Comparison of ENCODE assay signal across 16 cellular contexts in genomic region chr11:28919194-28919593, GRCh38.
DNase-seq lines count a peak whose midpoint lies in the region; ATAC-seq, FAIRE-seq and TF ChIP-seq lines count a peak whose summit lies in the region.
"Had no signal": no experiment of that assay in that cellular context is flagged by ENCODE, and none has a peak within 500 bp of the region (broad histone marks: within the 10 kb centered on the region; RNA-seq: fewer than 3 reads in every experiment).

No MANE protein-coding gene starts in this region.

- H3K79me2 ChIP-seq in GM23338 (replicated peaks; ENCODE audit: insufficient read depth) (no peaks in the 10 kb centered on the region), osteoblast (ENCODE audit: insufficient read depth, low read length) (no peaks in the 10 kb centered on the region)

- no peaks in the 10 kb centered on the region for H3K36me3 Mint-ChIP-seq in GM23338 (ENCODE audit: low read depth)
- H3K36me3 Mint-ChIP-seq in CD4-positive, alpha-beta T cell (ENCODE audit: low read depth): no peaks in the 10 kb centered on the region
- H3K36me3 Mint-ChIP-seq: CD8-positive, alpha-beta T cell had no signal

- H3K9me3 ChIP-seq in MG63 (no peaks in the 10 kb centered on the region; the same call in 1 of the 2 replicates), osteoblast (ENCODE audit: low read depth, low read length) (no peaks in the 10 kb centered on the region)
- no peaks in the 10 kb centered on the region for H3K9me3 ChIP-seq in CD4-positive, alpha-beta T cell (ENCODE audit: control insufficient read depth, low read length)

- TF ChIP-seq CTCF in GM23338 (conservative IDR thresholded peaks at IDR 0.05; ENCODE audit: low read depth in 2 of 2) (no peak), bronchial epithelial cell (IDR thresholded peaks at IDR 0.05; ENCODE audit: insufficient read depth, low read length, severe bottlenecking) (no peak), osteoblast (IDR thresholded peaks at IDR 0.05; ENCODE audit: extremely low read depth, low read depth, low read length) (no peak)
- TF ChIP-seq CTCF in CD4-positive, alpha-beta T cell (IDR thresholded peaks at IDR 0.05): no peak

- H3K4me3 ChIP-seq in GM23338 (no peak overlapping the region), MG63 (no peak overlapping the region), bronchial epithelial cell (ENCODE audit: low read depth, low read length) (no peak overlapping the region), osteoblast (ENCODE audit: insufficient read depth, low read length) (no peak overlapping the region)

- H3K36me3 ChIP-seq in GM23338 (ENCODE audit: insufficient read depth): no peaks in the 10 kb centered on the region
- no peaks in the 10 kb centered on the region; the same call in 1 of the 2 replicates for H3K36me3 ChIP-seq in MG63
- no peaks in the 10 kb centered on the region for H3K36me3 ChIP-seq in bronchial epithelial cell (ENCODE audit: control insufficient read depth, insufficient read depth, low read length)
- H3K36me3 ChIP-seq in osteoblast (ENCODE audit: insufficient read depth, low read length): no peaks in the 10 kb centered on the region

- H3K27ac Mint-ChIP-seq in GM23338: no peak overlapping the region
- H3K27ac Mint-ChIP-seq in CD4-positive, alpha-beta T cell: no peak overlapping the region
- H3K27ac Mint-ChIP-seq: CD8-positive, alpha-beta T cell had no signal

- H3K4me2 ChIP-seq in GM23338: no peak overlapping the region
- no peak overlapping the region for H3K4me2 ChIP-seq in osteoblast (ENCODE audit: insufficient read depth, low read length)

- TF ChIP-seq POLR2A in GM12892 (IDR thresholded peaks at IDR 0.05; ENCODE audit: low read depth, low read length): no peak

- H3K4me1 ChIP-seq in GM23338 (ENCODE audit: insufficient read depth) (peaks cover 7% of the 10 kb centered on the region; the same call in 1 of the 2 replicates), osteoblast (ENCODE audit: insufficient read depth, low read length) (no peaks in the 10 kb centered on the region)

- H3K27me3 ChIP-seq in GM23338 (ENCODE audit: insufficient read depth): no peaks in the 10 kb centered on the region
- H3K27me3 ChIP-seq in MG63: no peaks in the 10 kb centered on the region; the same call in 1 of the 2 replicates
- H3K27me3 ChIP-seq in bronchial epithelial cell (ENCODE audit: control insufficient read depth, insufficient read depth, low read length): no peaks in the 10 kb centered on the region
- H3K27me3 ChIP-seq in osteoblast (ENCODE audit: insufficient read depth, low read length): no peaks in the 10 kb centered on the region
- no peaks in the 10 kb centered on the region for H3K27me3 ChIP-seq in CD4-positive, alpha-beta T cell (ENCODE audit: control insufficient read depth, insufficient read depth, low read length)

- H3K4me1 Mint-ChIP-seq in GM23338: peaks cover 19% of the 10 kb centered on the region
- H3K4me1 Mint-ChIP-seq in CD4-positive, alpha-beta T cell (ENCODE audit: low read depth): no peaks in the 10 kb centered on the region

- ATAC-seq in GM23338: peak; percentile 39; the same call in 2 of the 3 replicates
- no peak for ATAC-seq in CD4-positive, alpha-beta T cell (ENCODE audit: poor library complexity)
- no peak for ATAC-seq in HG03378 (IDR thresholded peaks at IDR 0.05; ENCODE audit: unreplicated experiment)
- ATAC-seq: CD8-positive, alpha-beta T cell; HCT116 had no signal

- H4K20me1 ChIP-seq in GM23338 (replicated peaks; ENCODE audit: insufficient read depth): no peaks in the 10 kb centered on the region
- no peaks in the 10 kb centered on the region for H4K20me1 ChIP-seq in osteoblast (ENCODE audit: insufficient read depth, low read length)

- H3K9me2 ChIP-seq in GM23338 (ENCODE audit: insufficient read depth): no peaks in the 10 kb centered on the region

- intact Hi-C loops in CD4-positive, alpha-beta T cell (cut with DNase I, micrococcal nuclease): no loop called here

- H3K27me3 Mint-ChIP-seq in GM23338 (ENCODE audit: insufficient read depth, low read depth, poor library complexity): peaks cover 2% of the 10 kb centered on the region
- H3K27me3 Mint-ChIP-seq in CD4-positive, alpha-beta T cell: no peaks in the 10 kb centered on the region

- H2AFZ ChIP-seq in GM23338 (0 out of 2 replicates have a peak overlapping the region, but pooled peaks have one; percentile 39), osteoblast (ENCODE audit: low read length) (peak overlapping the region; percentile 27)

- DNase-seq in GM23338 (ENCODE audit: low spot score) (no peak), MG63 (peak; percentile 3), bronchial epithelial cell (ENCODE audit: low read depth) (peak; percentile 98), osteoblast (ENCODE audit: insufficient read length, low spot score, missing footprints) (no peak), GM12892 (ENCODE audit: insufficient read length) (no peak)
- no peak for DNase-seq in CD4-positive, alpha-beta T cell
- DNase-seq: CD8-positive, alpha-beta T cell; GDM1; NCI-H1092; NCI-H1436 treated with DMSO at 0.1 percent for 48 hours; NCI-H1930; NCI-H2227 treated with DMSO at 0.1 percent for 48 hours; NCI-H510A; T-helper 1 cell had no signal

- POLR2A ChIA-PET in CD4-positive, alpha-beta T cell (lab: Charles Lee): no interaction called here

- no peak overlapping the region for H3K4me3 Mint-ChIP-seq in GM23338
- no peak overlapping the region for H3K4me3 Mint-ChIP-seq in CD4-positive, alpha-beta T cell
- H3K4me3 Mint-ChIP-seq: CD8-positive, alpha-beta T cell had no signal

- no peaks in the 10 kb centered on the region for H3K9me3 Mint-ChIP-seq in GM23338
- H3K9me3 Mint-ChIP-seq in CD4-positive, alpha-beta T cell: peaks cover 12% of the 10 kb centered on the region

- H3F3A ChIP-seq in GM23338 (replicated peaks; ENCODE audit: low read depth): no peaks in the 10 kb centered on the region

- FAIRE-seq in bronchial epithelial cell (lab: Jason Lieb, UNC) (peak; percentile 7), GM12892 (lab: Jason Lieb, UNC) (no peak)

- H3K27ac ChIP-seq in GM23338 (ENCODE audit: low read depth) (no peak overlapping the region), osteoblast (ENCODE audit: low read depth, low read length) (no peak overlapping the region)
- H3K27ac ChIP-seq in CD4-positive, alpha-beta T cell (ENCODE audit: low read depth, low read length): no peak overlapping the region

- CTCF ChIA-PET in CD4-positive, alpha-beta T cell (lab: Charles Lee): no interaction called here

TF ChIP-seq in GM23338, 12 proteins besides CTCF, POLR2A, EP300 and RAD21 (continues in another document):
- TF ChIP-seq, protein P1, sequence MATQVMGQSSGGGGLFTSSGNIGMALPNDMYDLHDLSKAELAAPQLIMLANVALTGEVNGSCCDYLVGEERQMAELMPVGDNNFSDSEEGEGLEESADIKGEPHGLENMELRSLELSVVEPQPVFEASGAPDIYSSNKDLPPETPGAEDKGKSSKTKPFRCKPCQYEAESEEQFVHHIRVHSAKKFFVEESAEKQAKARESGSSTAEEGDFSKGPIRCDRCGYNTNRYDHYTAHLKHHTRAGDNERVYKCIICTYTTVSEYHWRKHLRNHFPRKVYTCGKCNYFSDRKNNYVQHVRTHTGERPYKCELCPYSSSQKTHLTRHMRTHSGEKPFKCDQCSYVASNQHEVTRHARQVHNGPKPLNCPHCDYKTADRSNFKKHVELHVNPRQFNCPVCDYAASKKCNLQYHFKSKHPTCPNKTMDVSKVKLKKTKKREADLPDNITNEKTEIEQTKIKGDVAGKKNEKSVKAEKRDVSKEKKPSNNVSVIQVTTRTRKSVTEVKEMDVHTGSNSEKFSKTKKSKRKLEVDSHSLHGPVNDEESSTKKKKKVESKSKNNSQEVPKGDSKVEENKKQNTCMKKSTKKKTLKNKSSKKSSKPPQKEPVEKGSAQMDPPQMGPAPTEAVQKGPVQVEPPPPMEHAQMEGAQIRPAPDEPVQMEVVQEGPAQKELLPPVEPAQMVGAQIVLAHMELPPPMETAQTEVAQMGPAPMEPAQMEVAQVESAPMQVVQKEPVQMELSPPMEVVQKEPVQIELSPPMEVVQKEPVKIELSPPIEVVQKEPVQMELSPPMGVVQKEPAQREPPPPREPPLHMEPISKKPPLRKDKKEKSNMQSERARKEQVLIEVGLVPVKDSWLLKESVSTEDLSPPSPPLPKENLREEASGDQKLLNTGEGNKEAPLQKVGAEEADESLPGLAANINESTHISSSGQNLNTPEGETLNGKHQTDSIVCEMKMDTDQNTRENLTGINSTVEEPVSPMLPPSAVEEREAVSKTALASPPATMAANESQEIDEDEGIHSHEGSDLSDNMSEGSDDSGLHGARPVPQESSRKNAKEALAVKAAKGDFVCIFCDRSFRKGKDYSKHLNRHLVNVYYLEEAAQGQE (IDR thresholded peaks at IDR 0.05; ENCODE audit: unreplicated experiment): no peak
- TF ChIP-seq CREB1 (CRISPR knock-in tag; IDR thresholded peaks at IDR 0.05; ENCODE audit: low read depth): no peak
- TF ChIP-seq ETS1 (IDR thresholded peaks at IDR 0.05): no peak
- no peak for TF ChIP-seq STAT1 (IDR thresholded peaks at IDR 0.05; ENCODE audit: unreplicated experiment)
- no peak for TF ChIP-seq NANOG (IDR thresholded peaks at IDR 0.05; ENCODE audit: borderline replicate concordance)

Comparison
In these comparisons a context has a peak if more than half of its experiments do, and no peak if none do; other contexts are left out.
1. DNase-seq: peak in MG63 (single experiment) and bronchial epithelial cell (single experiment); none in GM23338 (single experiment), osteoblast (single experiment), CD4-positive, alpha-beta T cell (0 of 10) and GM12892 (single experiment).